Comparison of ENCODE assay signal across 10 cellular contexts in the genomic region with DNA sequence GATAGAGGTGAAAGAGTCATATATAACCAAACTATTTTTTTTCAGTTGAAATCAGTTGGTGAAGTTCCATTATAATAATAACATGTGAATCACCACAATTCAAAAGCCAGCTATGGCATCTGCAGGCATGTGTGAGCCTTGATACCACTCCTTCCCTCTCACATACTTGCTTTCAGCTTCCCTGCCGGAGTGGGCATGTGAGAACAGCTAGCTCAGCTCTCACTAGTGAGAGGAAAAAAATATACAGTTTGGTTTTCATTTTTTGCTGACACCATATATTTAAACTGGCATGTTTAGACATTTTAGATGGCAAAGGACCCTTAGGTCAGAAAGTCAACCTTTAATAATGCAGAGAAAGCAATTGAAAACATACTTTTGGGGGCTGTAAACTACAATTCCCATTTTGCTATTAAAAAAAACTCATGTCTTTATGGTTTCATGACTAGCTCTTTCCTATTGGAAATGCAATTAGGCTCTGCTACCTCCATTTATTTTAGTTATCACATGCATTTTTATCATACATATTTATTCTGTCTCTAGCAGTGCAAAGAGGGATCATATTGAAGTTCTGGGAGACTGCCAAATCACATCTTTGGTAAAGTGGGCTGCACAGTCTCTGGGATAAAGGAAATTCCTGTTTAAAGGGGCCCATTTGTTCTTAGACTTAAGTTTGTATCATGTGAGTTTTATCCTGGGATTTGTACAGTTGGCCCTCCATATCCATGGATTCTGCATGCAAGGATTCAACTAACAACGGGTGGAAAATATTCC. TPM values are rescaled to one million over a fixed set of nuclear protein-coding genes. Genes with fewer than 3 reads are reported as not detected.
A peak's percentile ranks its signal among the peaks of the same experiment; 100 is the strongest.
DNase-seq lines count a peak whose midpoint lies in the region; ATAC-seq and TF ChIP-seq lines count a peak whose summit lies in the region.
"Had no signal": no experiment of that assay in that cellular context is flagged by ENCODE, and none has a peak within 500 bp of the region (broad histone marks: within the 10 kb centered on the region; RNA-seq: fewer than 3 reads in every experiment).

No MANE protein-coding gene starts in this region.

- intact Hi-C loops in sciatic nerve (cut with DNase I) = no loop called here

- no peaks in the 10 kb centered on the region for H3K27me3 ChIP-seq in foreskin keratinocyte

- ATAC-seq in SK-N-SH treated with all-trans-retinoic acid at 6 μM for 48 hours (peak; percentile 86), foreskin keratinocyte (peak; percentile 77), sciatic nerve (peak; percentile 76), GM18519 (IDR thresholded peaks at IDR 0.05; ENCODE audit: low FRiP score, unreplicated experiment) (no peak), GM19035 (IDR thresholded peaks at IDR 0.05; ENCODE audit: unreplicated experiment) (no peak), GM21529 (IDR thresholded peaks at IDR 0.05; ENCODE audit: unreplicated experiment) (no peak)
- ATAC-seq: activated naive CD8-positive, alpha-beta T cell treated with anti-CD3 and anti-CD28 coated beads, Interleukin-2, amount 50 U/mL, for 24 hours had no signal

- peak; percentile 68 for DNase-seq in EH (ENCODE audit: low read depth)
- DNase-seq in foreskin keratinocyte = peak; percentile 62 to 83
- no peak for DNase-seq in sciatic nerve (ENCODE audit: low spot score)
- DNase-seq in D341Med (ENCODE audit: low spot score) = no peak
- DNase-seq: activated naive CD8-positive, alpha-beta T cell treated with anti-CD3 and anti-CD28 coated beads, Interleukin-2, amount 50 U/mL, for 24 hours; stimulated activated CD4-positive, alpha-beta T cell treated with anti-CD3 and anti-CD28 coated beads, Interleukin-15, amount 100 ng/mL, for 24 hours had no signal

- H3K27ac ChIP-seq in foreskin keratinocyte = peak overlapping the region; percentile 58

- H3K4me1 ChIP-seq in foreskin keratinocyte = peaks cover 6% of the 10 kb centered on the region

- TF ChIP-seq CTCF in foreskin keratinocyte (conservative IDR thresholded peaks at IDR 0.05) = no peak

TF ChIP-seq in SK-N-SH treated with all-trans-retinoic acid at 6 μM for 48 hours, 23 proteins besides CTCF, POLR2A, EP300 and RAD21:
- TF ChIP-seq RARB (CRISPR knock-in tag; IDR thresholded peaks at IDR 0.05) (no peak), TCF4 (CRISPR knock-in tag; IDR thresholded peaks at IDR 0.05; ENCODE audit: borderline replicate concordance) (no peak), ZFP30 (CRISPR knock-in tag; IDR thresholded peaks at IDR 0.05) (no peak), GLIS3 (CRISPR knock-in tag; IDR thresholded peaks at IDR 0.05) (no peak), ISL1 (CRISPR knock-in tag; IDR thresholded peaks at IDR 0.05) (peak; percentile 64)
- TF ChIP-seq, protein P1, sequence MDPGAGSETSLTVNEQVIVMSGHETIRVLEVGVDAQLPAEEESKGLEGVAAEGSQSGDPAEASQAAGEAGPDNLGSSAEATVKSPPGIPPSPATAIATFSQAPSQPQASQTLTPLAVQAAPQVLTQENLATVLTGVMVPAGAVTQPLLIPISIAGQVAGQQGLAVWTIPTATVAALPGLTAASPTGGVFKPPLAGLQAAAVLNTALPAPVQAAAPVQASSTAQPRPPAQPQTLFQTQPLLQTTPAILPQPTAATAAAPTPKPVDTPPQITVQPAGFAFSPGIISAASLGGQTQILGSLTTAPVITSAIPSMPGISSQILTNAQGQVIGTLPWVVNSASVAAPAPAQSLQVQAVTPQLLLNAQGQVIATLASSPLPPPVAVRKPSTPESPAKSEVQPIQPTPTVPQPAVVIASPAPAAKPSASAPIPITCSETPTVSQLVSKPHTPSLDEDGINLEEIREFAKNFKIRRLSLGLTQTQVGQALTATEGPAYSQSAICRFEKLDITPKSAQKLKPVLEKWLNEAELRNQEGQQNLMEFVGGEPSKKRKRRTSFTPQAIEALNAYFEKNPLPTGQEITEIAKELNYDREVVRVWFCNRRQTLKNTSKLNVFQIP (CRISPR knock-in tag; IDR thresholded peaks at IDR 0.05; ENCODE audit: borderline replicate concordance, low read depth) = no peak

RNA-seq across cellular contexts. Expression of a gene that starts 33.2 kb away (rescaled TPM):
- total RNA-seq in foreskin keratinocyte = 0.04 and 0.07 TPM in 2 replicates
- 0.02 TPM in 2 replicates for polyA plus RNA-seq in foreskin keratinocyte
- total RNA-seq in sciatic nerve = 48.6 TPM

RNA-seq across cellular contexts. Expression of a gene that starts 47.4 kb away (rescaled TPM):
- total RNA-seq in foreskin keratinocyte (33.5 and 34.4 TPM in 2 replicates), sciatic nerve (40.3 TPM)
- 21.9 and 23.1 TPM in 2 replicates for polyA plus RNA-seq in foreskin keratinocyte

Comparison
In these comparisons a context has a peak if more than half of its experiments do, and no peak if none do; other contexts are left out.
1. DNase-seq: peak in EH (single experiment) and foreskin keratinocyte (2 of 2); none in sciatic nerve (single experiment) and D341Med (single experiment).
2. ATAC-seq: peak in SK-N-SH treated with all-trans-retinoic acid at 6 μM for 48 hours (single experiment), foreskin keratinocyte (single experiment) and sciatic nerve (single experiment); none in GM18519 (single experiment), GM19035 (single experiment) and GM21529 (single experiment).
3. RNA of a gene that starts 33.2 kb away (total RNA-seq): 48.6 TPM in sciatic nerve (single experiment); 0.04 to 0.07 TPM in foreskin keratinocyte; every median in the first group is over 10 times any median in the second.